8 cellular contexts compared by ENCODE assay signal in the genomic region with DNA sequence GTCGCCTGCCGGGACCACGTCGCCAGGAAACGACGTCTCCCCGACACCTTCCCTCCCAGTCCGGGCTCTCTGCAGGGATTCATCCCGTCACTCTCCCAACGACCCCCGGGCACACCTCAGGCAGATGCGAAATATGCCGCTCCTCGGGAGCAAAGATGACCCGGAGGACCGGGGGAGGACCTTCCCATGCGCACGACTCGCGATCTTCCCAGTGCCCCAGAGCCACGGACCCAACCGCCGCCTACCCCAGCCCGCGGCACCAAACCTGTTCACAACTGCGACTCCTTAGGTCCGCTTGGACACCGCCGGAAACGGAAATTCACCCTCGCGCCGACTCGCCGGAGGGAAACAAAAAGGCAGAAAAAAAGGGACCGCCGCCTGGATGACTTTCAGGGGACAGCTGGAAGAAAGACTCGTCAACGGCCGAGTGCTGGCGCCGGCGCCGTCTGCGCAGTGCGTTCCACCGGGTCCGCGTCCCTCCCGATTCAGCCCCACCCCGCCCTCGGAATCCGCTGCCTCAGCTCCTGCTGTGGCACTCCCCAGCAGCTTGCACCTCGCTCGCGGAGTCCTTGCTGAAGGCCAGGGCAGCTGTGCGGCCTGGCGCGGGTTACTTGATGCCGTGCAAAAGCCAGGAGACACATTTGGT. TPM values are rescaled to one million over a fixed set of nuclear protein-coding genes. Genes with fewer than 3 reads are reported as not detected.
DNase-seq lines count a peak whose midpoint lies in the region; ATAC-seq and TF ChIP-seq lines count a peak whose summit lies in the region.
"Not testable (repeated sequence)": the region's sequence is repeated elsewhere in the genome, so short reads cannot be mapped to it uniquely, and the experiment has no call there.

No MANE protein-coding gene starts in this region.

- intact Hi-C loops in cardiac septum (cut with DNase I); thyroid gland (cut with DNase I): not testable (repeated sequence)

- not testable (repeated sequence) for H3K27me3 Mint-ChIP-seq in activated naive CD8-positive, alpha-beta T cell treated with anti-CD3 and anti-CD28 coated beads, Interleukin-2, amount 50 U/mL, for 24 hours

- H3F3A ChIP-seq in SU-DHL-6 (ENCODE audit: insufficient read depth) = not testable (repeated sequence)

- not testable (repeated sequence) for H3K9me3 ChIP-seq in SU-DHL-6 (ENCODE audit: insufficient read depth, low read length); parathyroid adenoma (ENCODE audit: control insufficient read depth, low read length); thyroid gland

- peak overlapping the region; percentile 95 for H3K27ac Mint-ChIP-seq in activated naive CD8-positive, alpha-beta T cell treated with anti-CD3 and anti-CD28 coated beads, Interleukin-2, amount 50 U/mL, for 24 hours

- not testable (repeated sequence) for TF ChIP-seq CTCF in GM12865 (IDR thresholded peaks at IDR 0.05; ENCODE audit: insufficient read depth, low read depth, low read length, missing control alignments); SU-DHL-6 (IDR thresholded peaks at IDR 0.05; ENCODE audit: insufficient read depth, low read length, poor library complexity, severe bottlenecking); parathyroid adenoma (IDR thresholded peaks at IDR 0.05); thyroid gland (IDR thresholded peaks at IDR 0.05)

- H3K27ac ChIP-seq in SU-DHL-6 (ENCODE audit: low read depth, low read length) (peak overlapping the region; percentile 42), parathyroid adenoma (peak overlapping the region; percentile 77), thyroid gland (peak overlapping the region; percentile 63 to 75 (median 65))

- peaks cover 15% of the 10 kb centered on the region for H3K4me1 Mint-ChIP-seq in activated naive CD8-positive, alpha-beta T cell treated with anti-CD3 and anti-CD28 coated beads, Interleukin-2, amount 50 U/mL, for 24 hours

- not testable (repeated sequence) for H3K79me2 ChIP-seq in SU-DHL-6 (ENCODE audit: insufficient read depth, low read length); parathyroid adenoma

- not testable (repeated sequence) for H3K4me1 ChIP-seq in parathyroid adenoma, thyroid gland

- peak overlapping the region; percentile 96 for H2AFZ ChIP-seq in SU-DHL-6 (ENCODE audit: low read depth, low read length, severe bottlenecking)
- peak overlapping the region; percentile 92 for H2AFZ ChIP-seq in parathyroid adenoma

- ATAC-seq in HG02759 (IDR thresholded peaks at IDR 0.05; ENCODE audit: unreplicated experiment) = peak; percentile 90
- ATAC-seq in activated naive CD8-positive, alpha-beta T cell treated with anti-CD3 and anti-CD28 coated beads, Interleukin-2, amount 50 U/mL, for 24 hours = peak; percentile 94

- H3K36me3 Mint-ChIP-seq in activated naive CD8-positive, alpha-beta T cell treated with anti-CD3 and anti-CD28 coated beads, Interleukin-2, amount 50 U/mL, for 24 hours (ENCODE audit: low read depth) = not testable (repeated sequence)

- peak; percentile 87 for DNase-seq in GM12865 (ENCODE audit: low read depth)
- peak; percentile 56 for DNase-seq in NCI-H1105 treated with DMSO at 0.1 percent for 48 hours (lab: John Stamatoyannopoulos, UW)
- DNase-seq in activated naive CD8-positive, alpha-beta T cell treated with anti-CD3 and anti-CD28 coated beads, Interleukin-2, amount 50 U/mL, for 24 hours = peak; percentile 82
- DNase-seq in cardiac septum (ENCODE audit: low spot score) = peak; percentile 93
- DNase-seq in thyroid gland = peak; percentile 80 to 81

- not testable (repeated sequence) for H4K20me1 ChIP-seq in SU-DHL-6 (ENCODE audit: low read depth, low read length)

- H3K9me2 ChIP-seq in SU-DHL-6 (replicated peaks; ENCODE audit: insufficient read depth, low read length) = not testable (repeated sequence)

- H3K4me2 ChIP-seq in SU-DHL-6 (ENCODE audit: low read depth, low read length, poor library complexity, severe bottlenecking) (peak overlapping the region; percentile 44), parathyroid adenoma (ENCODE audit: low read length) (peak overlapping the region; percentile 71)

- H3K4me3 ChIP-seq in GM12865 (ENCODE audit: low read depth, low read length) = peak overlapping the region; percentile 75
- H3K4me3 ChIP-seq in SU-DHL-6 (ENCODE audit: insufficient read depth, low read length, poor library complexity, severe bottlenecking) = peak overlapping the region; percentile 67
- H3K4me3 ChIP-seq in parathyroid adenoma (ENCODE audit: low read depth, low read length) = peak overlapping the region; percentile 93
- H3K4me3 ChIP-seq in thyroid gland (replicated peaks in 1 of 3) = peak overlapping the region in 2 of 3 donors; percentile 62 to 92

- H3K9ac ChIP-seq in SU-DHL-6 (ENCODE audit: low read length) = peak overlapping the region; percentile 74
- not testable (repeated sequence) for H3K9ac ChIP-seq in parathyroid adenoma

- WGBS in thyroid gland, 2 donors = 0 to 3% methylated on average over 5 to 36 of the region's 60 CpGs

- not testable (repeated sequence) for H3K36me3 ChIP-seq in SU-DHL-6 (ENCODE audit: low read length); parathyroid adenoma (ENCODE audit: control insufficient read depth, insufficient read depth, low read length); thyroid gland

- H3K9me3 Mint-ChIP-seq in activated naive CD8-positive, alpha-beta T cell treated with anti-CD3 and anti-CD28 coated beads, Interleukin-2, amount 50 U/mL, for 24 hours = not testable (repeated sequence)

- peak overlapping the region; percentile 95 for H3K4me3 Mint-ChIP-seq in activated naive CD8-positive, alpha-beta T cell treated with anti-CD3 and anti-CD28 coated beads, Interleukin-2, amount 50 U/mL, for 24 hours

- H3K27me3 ChIP-seq in SU-DHL-6 (ENCODE audit: low read length); parathyroid adenoma (ENCODE audit: control insufficient read depth, insufficient read depth, low read length); thyroid gland: not testable (repeated sequence)

- TF ChIP-seq POLR2A in thyroid gland (IDR thresholded peaks at IDR 0.05) = peak in 1 of 2 donors; percentile 62

RNA-seq across cellular contexts. Expression of a gene that starts 29.9 kb away (rescaled TPM):
- total RNA-seq in cardiac septum (4.1 TPM), thyroid gland (10 to 100 TPM in 2 of 4 donors, 1 to 10 TPM in 2; 2.8 to 17.6 (median 11.9) TPM)

Comparison
In these comparisons a context has a peak if more than half of its experiments do, and no peak if none do; other contexts are left out.
1. Peak in every context shown above with its lines: DNase-seq, ATAC-seq, H3K4me3 ChIP-seq and H3K27ac ChIP-seq.